20 cellular contexts compared by ENCODE assay signal in genomic region chr5:11164456-11165286, GRCh38.
DNase-seq lines count a peak whose midpoint lies in the region; ATAC-seq, FAIRE-seq and TF ChIP-seq lines count a peak whose summit lies in the region.
"Had no signal": no experiment of that assay in that cellular context is flagged by ENCODE, and none has a peak within 500 bp of the region (broad histone marks: within the 10 kb centered on the region; RNA-seq: fewer than 3 reads in every experiment).

No MANE protein-coding gene starts in this region.

- peak; percentile 37 for FAIRE-seq in frontal cortex (lab: Jason Lieb, UNC)
- FAIRE-seq: GM19239, H54, HTR-8/SVneo had no signal

- H3K4me1 Mint-ChIP-seq in brain = peaks cover 20% of the 10 kb centered on the region
- H3K4me1 Mint-ChIP-seq in activated T-cell treated with anti-CD3 and anti-CD28 coated beads, Interleukin-2, amount 50 U/mL, for 72 hours (ENCODE audit: low read depth) = no peaks in the 10 kb centered on the region

- H3K27me3 Mint-ChIP-seq in brain = no peaks in the 10 kb centered on the region
- H3K27me3 Mint-ChIP-seq in activated T-cell treated with anti-CD3 and anti-CD28 coated beads, Interleukin-2, amount 50 U/mL, for 72 hours (ENCODE audit: low read depth) = peaks cover 26% of the 10 kb centered on the region

- H3K27ac ChIP-seq in temporal lobe (ENCODE audit: low read depth, low read length) = peak overlapping the region; percentile 82
- H3K27ac ChIP-seq: HL-60, PC-9, SJSA1 had no signal

- peaks cover 1% of the 10 kb centered on the region for H3K36me3 Mint-ChIP-seq in brain
- no peaks in the 10 kb centered on the region for H3K36me3 Mint-ChIP-seq in activated T-cell treated with anti-CD3 and anti-CD28 coated beads, Interleukin-2, amount 50 U/mL, for 72 hours (ENCODE audit: insufficient read depth in 2 of 2)

- H3K9me3 Mint-ChIP-seq in brain = no peaks in the 10 kb centered on the region
- H3K9me3 Mint-ChIP-seq in activated T-cell treated with anti-CD3 and anti-CD28 coated beads, Interleukin-2, amount 50 U/mL, for 72 hours = no peaks in the 10 kb centered on the region
- H3K9me3 Mint-ChIP-seq: CD4-positive, alpha-beta T cell had no signal

- H3K4me3 Mint-ChIP-seq in brain = peak overlapping the region in 1 of 5 experiments; percentile 1
- no peak overlapping the region for H3K4me3 Mint-ChIP-seq in activated T-cell treated with anti-CD3 and anti-CD28 coated beads, Interleukin-2, amount 50 U/mL, for 72 hours
- H3K4me3 Mint-ChIP-seq: CD4-positive, alpha-beta T cell had no signal

- peak overlapping the region in 3 of 5 experiments; percentile 11 to 54 (median 48) for H3K27ac Mint-ChIP-seq in brain
- H3K27ac Mint-ChIP-seq in activated T-cell treated with anti-CD3 and anti-CD28 coated beads, Interleukin-2, amount 50 U/mL, for 72 hours = no peak overlapping the region
- H3K27ac Mint-ChIP-seq: CD4-positive, alpha-beta T cell had no signal

- DNase-seq in frontal cortex (ENCODE audit: low spot score in 2 of 2) (no peak), midbrain (lab: John Stamatoyannopoulos, UW) (peak; percentile 56), NCI-H82 (lab: John Stamatoyannopoulos, UW) (no peak)
- DNase-seq in activated T-cell treated with anti-CD3 and anti-CD28 coated beads, Interleukin-2, amount 50 U/mL, for 72 hours = no peak
- DNase-seq: BE2C; CD4-positive, alpha-beta T cell; EL; NCI-H1417; NCI-H187 treated with DMSO at 0.1 percent for 48 hours; NCI-H446 treated with DMSO at 0.1 percent for 48 hours; NCI-H748 treated with DMSO at 0.1 percent for 48 hours; PC-9 had no signal

- TF ChIP-seq CTCF in brain (conservative IDR thresholded peaks at IDR 0.05) = no peak

- ATAC-seq in HG02759 (IDR thresholded peaks at IDR 0.05; ENCODE audit: unreplicated experiment) = no peak
- no peak for ATAC-seq in activated T-cell treated with anti-CD3 and anti-CD28 coated beads, Interleukin-2, amount 50 U/mL, for 72 hours (replicated peaks in 1 of 2)
